ENCODE assay signal across 20 cellular contexts in genomic region chr10:100715101-100715444, GRCh38. TPM values are rescaled to one million over a fixed set of nuclear protein-coding genes. Genes with fewer than 3 reads are reported as not detected.
DNase-seq lines count a peak whose midpoint lies in the region; ATAC-seq and TF ChIP-seq lines count a peak whose summit lies in the region.
"Had no signal": no experiment of that assay in that cellular context is flagged by ENCODE, and none has a peak within 500 bp of the region (broad histone marks: within the 10 kb centered on the region; RNA-seq: fewer than 3 reads in every experiment).

No MANE protein-coding gene starts in this region.

- peak overlapping the region; percentile 32 for H2BK5ac ChIP-seq in mesendoderm (ENCODE audit: low read length)

- no peak overlapping the region for H2BK15ac ChIP-seq in mesendoderm (replicated peaks; ENCODE audit: low read depth)

- H2AK5ac ChIP-seq in mesendoderm (ENCODE audit: low read length) = no peak overlapping the region

- H3K9me3 Mint-ChIP-seq in activated CD4-positive, alpha-beta T cell treated with anti-CD3 and anti-CD28 coated beads, Interleukin-2, amount 10 ng/mL, durations not matched to agents 24 days and 14 days = no peaks in the 10 kb centered on the region
- no peaks in the 10 kb centered on the region for H3K9me3 Mint-ChIP-seq in activated naive CD8-positive, alpha-beta T cell treated with anti-CD3 and anti-CD28 coated beads, Interleukin-2, amount 50 U/mL, for 24 hours
- H3K9me3 Mint-ChIP-seq in stimulated activated naive B cell treated with anti-CD40 and anti-IgM and Interleukin-4, amounts not matched to agents 10 μg/mL and 1 μg/mL and 100 μg/mL, for 72 hours = peaks cover 0 to 4% of the 10 kb centered on the region in 2 donors
- H3K9me3 Mint-ChIP-seq: activated CD4-positive, alpha-beta T cell treated with anti-CD3 and anti-CD28 coated beads, Interleukin-2, amount 10 ng/mL, durations not matched to agents 7 days and 5 days; CD4-positive, alpha-beta T cell had no signal

- intact Hi-C loops in activated CD4-positive, alpha-beta T cell treated with anti-CD3 and anti-CD28 coated beads, Interleukin-2, amount 10 ng/mL, durations not matched to agents 24 days and 14 days (cut with micrococcal nuclease) = loop anchor here (5.0 kb wide), 1 partner anchor 33 kb away; no protein-coding TSS in a partner anchor
- intact Hi-C loops in transverse colon (cut with DNase I; ENCODE audit: low total_unique reads) (no loop called here), lower lobe of right lung (cut with DNase I) (no loop called here)

- ATAC-seq in activated naive CD8-positive, alpha-beta T cell treated with anti-CD3 and anti-CD28 coated beads, Interleukin-2, amount 50 U/mL, for 24 hours = no peak
- ATAC-seq in stimulated activated naive B cell treated with anti-CD40 and anti-IgM and Interleukin-4, amounts not matched to agents 10 μg/mL and 1 μg/mL and 100 μg/mL, for 72 hours (replicated peaks) = no peak
- no peak for ATAC-seq in upper lobe of left lung (ENCODE audit: low FRiP score in 2 of 2)
- ATAC-seq in lower lobe of right lung = no peak

- no peak for DNase-seq in activated CD4-positive, alpha-beta T cell treated with anti-CD3 and anti-CD28 coated beads, Interleukin-2, amount 10 ng/mL, durations not matched to agents 24 days and 14 days
- DNase-seq in activated CD4-positive, alpha-beta T cell treated with anti-CD3 and anti-CD28 coated beads, Interleukin-2, amount 50 U/mL, for 1 hour = no peak
- no peak for DNase-seq in activated naive CD8-positive, alpha-beta T cell treated with anti-CD3 and anti-CD28 coated beads, Interleukin-2, amount 50 U/mL, for 24 hours
- DNase-seq in mesendoderm (no peak), upper lobe of left lung (no peak), transverse colon (no peak), lower lobe of right lung (no peak)
- DNase-seq in stimulated activated naive B cell treated with anti-CD40 and anti-IgM and Interleukin-4, amounts not matched to agents 10 μg/mL and 1 μg/mL and 100 μg/mL, for 72 hours = no peak
- DNase-seq: activated CD4-positive, alpha-beta T cell treated with anti-CD3 and anti-CD28 coated beads, Interleukin-2, amount 10 ng/mL, durations not matched to agents 7 days and 5 days; activated gamma-delta T cell; CD4-positive, alpha-beta T cell; effector CD8-positive, alpha-beta T cell; EL; NCI-H2081 treated with DMSO at 0.1 percent for 48 hours; NCI-H69 had no signal

- H3K27ac ChIP-seq in mesendoderm (ENCODE audit: low read depth, low read length) (no peak overlapping the region), upper lobe of left lung (no peak overlapping the region), transverse colon (no peak overlapping the region), lower lobe of right lung (no peak overlapping the region)
- H3K27ac ChIP-seq: RWPE1, tibial nerve had no signal

- no peak overlapping the region for H2BK120ac ChIP-seq in mesendoderm (ENCODE audit: low read depth, low read length)

- no peak for TF ChIP-seq POLR2A in upper lobe of left lung (IDR thresholded peaks at IDR 0.05)
- no peak for TF ChIP-seq POLR2A in transverse colon (IDR thresholded peaks at IDR 0.05)

- H3K9ac ChIP-seq in mesendoderm (ENCODE audit: low read length) = peak overlapping the region; percentile 57

- no peak for TF ChIP-seq EP300 in upper lobe of left lung (IDR thresholded peaks at IDR 0.05)
- TF ChIP-seq EP300 in transverse colon (IDR thresholded peaks at IDR 0.05; ENCODE audit: low read depth) = no peak

- H3K36me3 ChIP-seq in mesendoderm (ENCODE audit: control insufficient read depth, insufficient read depth, low read length) (no peaks in the 10 kb centered on the region), upper lobe of left lung (no peaks in the 10 kb centered on the region), transverse colon (no peaks in the 10 kb centered on the region), lower lobe of right lung (no peaks in the 10 kb centered on the region)
- H3K36me3 ChIP-seq: tibial nerve had no signal

- H3K4me3 Mint-ChIP-seq in activated CD4-positive, alpha-beta T cell treated with anti-CD3 and anti-CD28 coated beads, Interleukin-2, amount 10 ng/mL, durations not matched to agents 24 days and 14 days = no peak overlapping the region
- peak overlapping the region; percentile 48 for H3K4me3 Mint-ChIP-seq in activated naive CD8-positive, alpha-beta T cell treated with anti-CD3 and anti-CD28 coated beads, Interleukin-2, amount 50 U/mL, for 24 hours
- peak overlapping the region; percentile 46 to 77 for H3K4me3 Mint-ChIP-seq in stimulated activated naive B cell treated with anti-CD40 and anti-IgM and Interleukin-4, amounts not matched to agents 10 μg/mL and 1 μg/mL and 100 μg/mL, for 72 hours
- H3K4me3 Mint-ChIP-seq: activated CD4-positive, alpha-beta T cell treated with anti-CD3 and anti-CD28 coated beads, Interleukin-2, amount 10 ng/mL, durations not matched to agents 7 days and 5 days; CD4-positive, alpha-beta T cell had no signal

- no peaks in the 10 kb centered on the region for H3K36me3 Mint-ChIP-seq in activated CD4-positive, alpha-beta T cell treated with anti-CD3 and anti-CD28 coated beads, Interleukin-2, amount 10 ng/mL, durations not matched to agents 24 days and 14 days (ENCODE audit: low read depth)
- H3K36me3 Mint-ChIP-seq in activated naive CD8-positive, alpha-beta T cell treated with anti-CD3 and anti-CD28 coated beads, Interleukin-2, amount 50 U/mL, for 24 hours (ENCODE audit: low read depth) = no peaks in the 10 kb centered on the region
- peaks cover 0 to 4% of the 10 kb centered on the region in 2 donors for H3K36me3 Mint-ChIP-seq in stimulated activated naive B cell treated with anti-CD40 and anti-IgM and Interleukin-4, amounts not matched to agents 10 μg/mL and 1 μg/mL and 100 μg/mL, for 72 hours

- peak overlapping the region; percentile 3 for H3K27ac Mint-ChIP-seq in activated CD4-positive, alpha-beta T cell treated with anti-CD3 and anti-CD28 coated beads, Interleukin-2, amount 10 ng/mL, durations not matched to agents 24 days and 14 days
- H3K27ac Mint-ChIP-seq in activated naive CD8-positive, alpha-beta T cell treated with anti-CD3 and anti-CD28 coated beads, Interleukin-2, amount 50 U/mL, for 24 hours = peak overlapping the region; percentile 18
- peak overlapping the region; percentile 85 for H3K27ac Mint-ChIP-seq in stimulated activated naive B cell treated with anti-CD40 and anti-IgM and Interleukin-4, amounts not matched to agents 10 μg/mL and 1 μg/mL and 100 μg/mL, for 72 hours
- H3K27ac Mint-ChIP-seq: activated CD4-positive, alpha-beta T cell treated with anti-CD3 and anti-CD28 coated beads, Interleukin-2, amount 10 ng/mL, durations not matched to agents 7 days and 5 days; CD4-positive, alpha-beta T cell had no signal

- H3K4me3 ChIP-seq in mesendoderm (ENCODE audit: low read length) = no peak overlapping the region
- H3K4me3 ChIP-seq in upper lobe of left lung = no peak overlapping the region
- peak overlapping the region in 1 of 4 donors; percentile 35 for H3K4me3 ChIP-seq in transverse colon
- H3K4me3 ChIP-seq in lower lobe of right lung = no peak overlapping the region
- H3K4me3 ChIP-seq: GM12878 had no signal

- in situ Hi-C loops in transverse colon (cut with MboI; ENCODE audit: low pct_ligation_motif_present in 1 of 4, low pct_unique_long_range_greater_than_20kb in 1 of 4, low sequenced_read_pairs in 3 of 4) = no loop called here

- H3K4ac ChIP-seq in mesendoderm (ENCODE audit: low read depth, low read length) = no peak overlapping the region

- peak overlapping the region; percentile 70 for H3K4me2 ChIP-seq in mesendoderm (ENCODE audit: low read length)

- no CpG with 5 or more reads among the region's 4 CpGs for WGBS in mesendoderm (ENCODE audit: extremely low coverage, insufficient coverage, low lambda C conversion rate)
- 41 to 49% methylated on average over 4 of the region's 4 CpGs for WGBS in upper lobe of left lung, 2 donors
- WGBS in transverse colon (ENCODE audit: low coverage in 1 of 2), 2 donors = 27 to 70% methylated on average over 2 to 4 of the region's 4 CpGs

- H3K4me1 ChIP-seq in mesendoderm (ENCODE audit: control insufficient read depth, low read depth, low read length) = no peaks in the 10 kb centered on the region
- H3K4me1 ChIP-seq in upper lobe of left lung = peaks cover 0 to 18% (median 9%) of the 10 kb centered on the region in 4 donors
- peaks cover 0 to 17% (median 8%) of the 10 kb centered on the region in 4 donors for H3K4me1 ChIP-seq in transverse colon
- no peaks in the 10 kb centered on the region for H3K4me1 ChIP-seq in lower lobe of right lung

- H3K27me3 Mint-ChIP-seq in activated CD4-positive, alpha-beta T cell treated with anti-CD3 and anti-CD28 coated beads, Interleukin-2, amount 10 ng/mL, durations not matched to agents 24 days and 14 days = peaks cover 86% of the 10 kb centered on the region
- peaks cover 85% of the 10 kb centered on the region for H3K27me3 Mint-ChIP-seq in activated naive CD8-positive, alpha-beta T cell treated with anti-CD3 and anti-CD28 coated beads, Interleukin-2, amount 50 U/mL, for 24 hours
- peaks cover 80 to 94% of the 10 kb centered on the region in 2 donors for H3K27me3 Mint-ChIP-seq in stimulated activated naive B cell treated with anti-CD40 and anti-IgM and Interleukin-4, amounts not matched to agents 10 μg/mL and 1 μg/mL and 100 μg/mL, for 72 hours

- H3K9me3 ChIP-seq in upper lobe of left lung (no peaks in the 10 kb centered on the region), transverse colon (no peaks in the 10 kb centered on the region), lower lobe of right lung (no peaks in the 10 kb centered on the region)
- H3K9me3 ChIP-seq: tibial nerve had no signal

- peak overlapping the region; percentile 81 for H3K56ac ChIP-seq in mesendoderm (ENCODE audit: low read length)

- H3K18ac ChIP-seq in mesendoderm (ENCODE audit: low read length) = no peak overlapping the region

- peaks cover 5% of the 10 kb centered on the region for H3K4me1 Mint-ChIP-seq in activated CD4-positive, alpha-beta T cell treated with anti-CD3 and anti-CD28 coated beads, Interleukin-2, amount 10 ng/mL, durations not matched to agents 24 days and 14 days
- H3K4me1 Mint-ChIP-seq in activated naive CD8-positive, alpha-beta T cell treated with anti-CD3 and anti-CD28 coated beads, Interleukin-2, amount 50 U/mL, for 24 hours = peaks cover 4% of the 10 kb centered on the region
- H3K4me1 Mint-ChIP-seq in stimulated activated naive B cell treated with anti-CD40 and anti-IgM and Interleukin-4, amounts not matched to agents 10 μg/mL and 1 μg/mL and 100 μg/mL, for 72 hours = peaks cover 9 to 15% of the 10 kb centered on the region in 2 donors

- H3K27me3 ChIP-seq in mesendoderm (ENCODE audit: insufficient read depth, low read length, poor library complexity) = peaks cover 56% of the 10 kb centered on the region
- peaks cover 0 to 59% (median 32%) of the 10 kb centered on the region in 4 donors for H3K27me3 ChIP-seq in upper lobe of left lung
- H3K27me3 ChIP-seq in transverse colon = peaks cover 100% of the 10 kb centered on the region
- peaks cover 100% of the 10 kb centered on the region for H3K27me3 ChIP-seq in lower lobe of right lung (ENCODE audit: low read depth)

- no peaks in the 10 kb centered on the region for H3K79me1 ChIP-seq in mesendoderm (ENCODE audit: low read length)

- no peaks in the 10 kb centered on the region for H3K79me2 ChIP-seq in mesendoderm (ENCODE audit: control insufficient read depth, insufficient read depth, low read length)

- peak overlapping the region; percentile 68 for H4K5ac ChIP-seq in mesendoderm (ENCODE audit: low read length)

- TF ChIP-seq CTCF in upper lobe of left lung (IDR thresholded peaks at IDR 0.05) (no peak), transverse colon (IDR thresholded peaks at IDR 0.05) (no peak), lower lobe of right lung (IDR thresholded peaks at IDR 0.05) (no peak)

- H3K23ac ChIP-seq in mesendoderm (ENCODE audit: low read length) = no peak overlapping the region

- H4K8ac ChIP-seq in mesendoderm (ENCODE audit: low read depth, low read length) = no peak overlapping the region

RNA-seq across cellular contexts. Expression of gene PAX2, which starts 30.3 kb away (rescaled TPM):
- 0.07 TPM in 1 of 2 replicates, not detected in the other for total RNA-seq in activated CD4-positive, alpha-beta T cell treated with anti-CD3 and anti-CD28 coated beads, Interleukin-2, amount 10 ng/mL, durations not matched to agents 24 days and 14 days
- not detected for polyA plus RNA-seq in mesendoderm (2013, experiment 1 of 2)
- polyA plus RNA-seq in mesendoderm (2013, experiment 2 of 2) = 0.03 TPM
- total RNA-seq in upper lobe of left lung (under 1 TPM in 1 of 6 donors, not detected in 5; 0.07 TPM), transverse colon (not detected), lower lobe of right lung (not detected)
- total RNA-seq: A172; activated CD4-positive, alpha-beta T cell treated with anti-CD3 and anti-CD28 coated beads, Interleukin-2, amount 10 ng/mL, durations not matched to agents 7 days and 5 days; CD4-positive, alpha-beta T cell; GM12878; T-helper 2 cell treated with Interferon-gamma antibody and Interleukin-4, amounts not matched to agents 100 ng/mL and 5 ng/mL, for 36 hours; tibial nerve had no signal
- polyA plus RNA-seq: GM12878 had no signal

Comparison
In these comparisons a context has a peak if more than half of its experiments do, and no peak if none do; other contexts are left out.
1. H3K27ac Mint-ChIP-seq: peak in every context shown above with its lines; median percentile 85 in stimulated activated naive B cell treated with anti-CD40 and anti-IgM and Interleukin-4, amounts not matched to agents 10 μg/mL and 1 μg/mL and 100 μg/mL, for 72 hours; 18 in activated naive CD8-positive, alpha-beta T cell treated with anti-CD3 and anti-CD28 coated beads, Interleukin-2, amount 50 U/mL, for 24 hours; 3 in activated CD4-positive, alpha-beta T cell treated with anti-CD3 and anti-CD28 coated beads, Interleukin-2, amount 10 ng/mL, durations not matched to agents 24 days and 14 days.